26 cellular contexts compared by ENCODE assay signal in genomic region chr9:129572517-129572916, GRCh38. TPM values are rescaled to one million over a fixed set of nuclear protein-coding genes. Genes with fewer than 3 reads are reported as not detected.
DNase-seq lines count a peak whose midpoint lies in the region; ATAC-seq and TF ChIP-seq lines count a peak whose summit lies in the region.
"Had no signal": no experiment of that assay in that cellular context is flagged by ENCODE, and none has a peak within 500 bp of the region (broad histone marks: within the 10 kb centered on the region; RNA-seq: fewer than 3 reads in every experiment).

No MANE protein-coding gene starts in this region.

- H3K27ac Mint-ChIP-seq in Caco-2 (ENCODE audit: unreplicated experiment) (peak overlapping the region; percentile 25), T-cell (no peak overlapping the region)
- H3K27ac Mint-ChIP-seq: CD4-positive, alpha-beta T cell had no signal

- H2BK12ac ChIP-seq in mesenchymal stem cell (ENCODE audit: low read length in 2 of 2) (peak overlapping the region in 1 of 2 experiments; percentile 56), trophoblast cell (ENCODE audit: low read length) (peak overlapping the region; percentile 48)

- no peak overlapping the region for H4K8ac ChIP-seq in mesenchymal stem cell (ENCODE audit: low read length)
- H4K8ac ChIP-seq in trophoblast cell (ENCODE audit: low read depth, low read length), result no peak overlapping the region

- ATAC-seq in HG03571 (IDR thresholded peaks at IDR 0.05; ENCODE audit: unreplicated experiment) (no peak), T-cell (replicated peaks in 1 of 4) (no peak)

- no TSS peak for BruUV-seq in Caco-2 (replicated peaks; lab: Mats Ljungman, UMichigan)

- 84% methylated on average over 10 of the region's 10 CpGs for WGBS in mesenchymal stem cell
- no CpG with 5 or more reads among the region's 10 CpGs for WGBS in trophoblast cell (ENCODE audit: extremely low coverage, insufficient coverage, insufficient read length)

- H3K27ac ChIP-seq in HEK293 (ENCODE audit: extremely low read depth, low read depth, low read length) (no peak overlapping the region), mesenchymal stem cell (ENCODE audit: low read length, poor library complexity, severe bottlenecking) (no peak overlapping the region), trophoblast cell (ENCODE audit: low read depth, low read length) (no peak overlapping the region)
- H3K27ac ChIP-seq: BLaER1, PC-9 had no signal

- CTCF ChIA-PET in Caco-2 (lab: Charles Lee) (no interaction called here), HEK293 (lab: Yijun Ruan, JAX) (interaction anchor here (0.5 kb wide), 1 partner anchor 706 kb away, joined by 3 read pairs; no protein-coding TSS in a partner anchor), T-cell (lab: Charles Lee) (no interaction called here)

- H4K91ac ChIP-seq in mesenchymal stem cell (ENCODE audit: low read length), result peak overlapping the region; percentile 29
- H4K91ac ChIP-seq in trophoblast cell (ENCODE audit: low read depth, low read length), result no peak overlapping the region

- H3K79me2 ChIP-seq in trophoblast cell (ENCODE audit: control insufficient read depth, insufficient read depth, low read length, poor library complexity), result peaks cover 4% of the 10 kb centered on the region

- H3K4me1 ChIP-seq in Caco-2 (peaks cover 31% of the 10 kb centered on the region), HEK293 (ENCODE audit: control insufficient read depth, insufficient read depth, low read length) (no peaks in the 10 kb centered on the region), mesenchymal stem cell (ENCODE audit: control insufficient read depth, insufficient read depth, low read depth, low read length) (peaks cover 41% of the 10 kb centered on the region), trophoblast cell (ENCODE audit: control insufficient read depth in 1 of 2, insufficient read depth in 2 of 2, low read length in 2 of 2) (peaks cover 36 to 38% of the 10 kb centered on the region in 2 experiments)

- intact Hi-C loops in Caco-2 (cut with micrococcal nuclease; ENCODE audit: unreplicated experiment), result no loop called here

- H3K4ac ChIP-seq in mesenchymal stem cell (ENCODE audit: low read depth in 1 of 2, low read length in 2 of 2) (no peak overlapping the region), trophoblast cell (ENCODE audit: low read depth, low read length) (no peak overlapping the region)

- H3K18ac ChIP-seq in mesenchymal stem cell (ENCODE audit: low read depth in 1 of 2, low read length in 2 of 2) (no peak overlapping the region), trophoblast cell (ENCODE audit: low read length) (no peak overlapping the region)

- H3K4me1 Mint-ChIP-seq in Caco-2 (ENCODE audit: low read depth, unreplicated experiment) (peaks cover 36% of the 10 kb centered on the region), T-cell (peaks cover 13 to 15% (median 14%) of the 10 kb centered on the region in 3 donors)

- H3K9ac ChIP-seq in mesenchymal stem cell (ENCODE audit: low read length) (no peak overlapping the region), trophoblast cell (ENCODE audit: low read length) (no peak overlapping the region)
- H3K9ac ChIP-seq: BLaER1 had no signal

- no peak overlapping the region for H2BK5ac ChIP-seq in mesenchymal stem cell (ENCODE audit: low read depth, low read length, poor library complexity, severe bottlenecking)
- no peak overlapping the region for H2BK5ac ChIP-seq in trophoblast cell (ENCODE audit: low read depth, low read length, poor library complexity)

- DNase-seq in Caco-2 (no peak), mesenchymal stem cell (no peak), trophoblast cell (no peak), kidney glomerular epithelial cell (lab: John Stamatoyannopoulos, UW) (no peak), T-cell (no peak)
- DNase-seq: CD4-positive, alpha-beta T cell; COR-L47; DND-41; Karpas-422; MV-4-11; NCI-H1694; NCI-H2081 treated with DMSO at 0.1 percent for 48 hours; NCI-H2227 treated with DMSO at 0.1 percent for 48 hours; NCI-H510A treated with DMSO at 0.1 percent for 48 hours; NCI-H748 treated with DMSO at 0.1 percent for 48 hours; PC-9; RPMI8226; SHP77 treated with DMSO at 0.1 percent for 48 hours; SW 1271 had no signal

- H2BK120ac ChIP-seq in mesenchymal stem cell (ENCODE audit: low read depth, low read length) (peak overlapping the region; percentile 9), trophoblast cell (ENCODE audit: insufficient read depth, low read length, poor library complexity) (no peak overlapping the region)

- peaks cover 21% of the 10 kb centered on the region for H3K9me3 Mint-ChIP-seq in Caco-2 (ENCODE audit: unreplicated experiment)
- no peaks in the 10 kb centered on the region for H3K9me3 Mint-ChIP-seq in T-cell
- H3K9me3 Mint-ChIP-seq: CD4-positive, alpha-beta T cell had no signal

- H3K4me3 Mint-ChIP-seq in Caco-2 (ENCODE audit: unreplicated experiment) (no peak overlapping the region), T-cell (no peak overlapping the region)
- H3K4me3 Mint-ChIP-seq: CD4-positive, alpha-beta T cell had no signal

- H3K36me3 Mint-ChIP-seq in Caco-2 (ENCODE audit: insufficient read depth, unreplicated experiment), result peaks cover 23% of the 10 kb centered on the region
- no peaks in the 10 kb centered on the region for H3K36me3 Mint-ChIP-seq in T-cell

- H3K79me1 ChIP-seq in mesenchymal stem cell (replicated peaks; ENCODE audit: low read length, poor library complexity, severe bottlenecking) (no peaks in the 10 kb centered on the region), trophoblast cell (ENCODE audit: low read length) (peaks cover 41% of the 10 kb centered on the region)

- H3K36me3 ChIP-seq in Caco-2 (ENCODE audit: control insufficient read depth, insufficient read depth, low read length) (no peaks in the 10 kb centered on the region), HEK293 (ENCODE audit: control insufficient read depth in 2 of 2, insufficient read depth in 1 of 2, low read length in 2 of 2) (no peaks in the 10 kb centered on the region), mesenchymal stem cell (ENCODE audit: control insufficient read depth in 1 of 2, insufficient read depth in 2 of 2, low read depth in 1 of 2, low read length in 2 of 2) (no peaks in the 10 kb centered on the region), trophoblast cell (ENCODE audit: control insufficient read depth in 1 of 2, insufficient read depth in 2 of 2, low read length in 2 of 2) (no peaks in the 10 kb centered on the region)
- H3K36me3 ChIP-seq: BLaER1, HAP-1 had no signal

- H3K4me3 ChIP-seq in Caco-2 (ENCODE audit: low read depth, low read length) (no peak overlapping the region), HEK293 (ENCODE audit: low read depth, low read length) (no peak overlapping the region), mesenchymal stem cell (ENCODE audit: insufficient read depth in 1 of 2, low read depth in 1 of 2, low read length in 2 of 2) (no peak overlapping the region), trophoblast cell (ENCODE audit: low read depth, low read length) (no peak overlapping the region)
- H3K4me3 ChIP-seq: BLaER1, HAP-1, PC-9, SK-N-MC had no signal

- H2AK5ac ChIP-seq in mesenchymal stem cell (ENCODE audit: low read length, severe bottlenecking), result no peak overlapping the region
- H2AK5ac ChIP-seq in trophoblast cell (ENCODE audit: low read length), result no peak overlapping the region

- H3K27me3 Mint-ChIP-seq in Caco-2 (ENCODE audit: insufficient read depth, unreplicated experiment) (no peaks in the 10 kb centered on the region), T-cell (peaks cover 24 to 30% of the 10 kb centered on the region in 2 donors)

- POLR2A ChIA-PET in Caco-2 (lab: Charles Lee) (no interaction called here), HEK293 (lab: Yijun Ruan, JAX) (interaction anchor here (0.6 kb wide), 1 partner anchor 432 kb away, joined by 5 read pairs; no protein-coding TSS in a partner anchor), T-cell (lab: Charles Lee) (no interaction called here)

- H3K27me3 ChIP-seq in Caco-2 (replicated peaks; ENCODE audit: control insufficient read depth, insufficient read depth, low read length) (no peaks in the 10 kb centered on the region), mesenchymal stem cell (ENCODE audit: control insufficient read depth in 1 of 2, insufficient read depth in 1 of 2, low read length in 2 of 2) (no peaks in the 10 kb centered on the region), trophoblast cell (ENCODE audit: insufficient read depth, low read length) (no peaks in the 10 kb centered on the region)

- H2AFZ ChIP-seq in mesenchymal stem cell (ENCODE audit: low read depth, low read length) (no peak overlapping the region), trophoblast cell (ENCODE audit: insufficient read depth, low read length, poor library complexity) (no peak overlapping the region)
- H2AFZ ChIP-seq: PC-9 had no signal

- no peak overlapping the region for H2BK15ac ChIP-seq in mesenchymal stem cell (ENCODE audit: low read depth, poor library complexity, severe bottlenecking)

- 0 out of 2 replicates have a peak, but pooled peaks cover 4% of the 10 kb centered on the region for H3K9me3 ChIP-seq in Caco-2
- no peaks in the 10 kb centered on the region for H3K9me3 ChIP-seq in HEK293 (ENCODE audit: control insufficient read depth, insufficient read depth, low read depth, low read length)
- no peaks in the 10 kb centered on the region for H3K9me3 ChIP-seq in mesenchymal stem cell (ENCODE audit: control insufficient read depth, low read length)
- peaks cover 5% of the 10 kb centered on the region for H3K9me3 ChIP-seq in trophoblast cell (ENCODE audit: insufficient read depth, low read depth, low read length)
- H3K9me3 ChIP-seq: BLaER1, HAP-1 had no signal

- no peak for TF ChIP-seq CTCF in Caco-2 (IDR thresholded peaks at IDR 0.05; ENCODE audit: insufficient read depth in 1 of 2, low read depth in 1 of 2, low read length in 1 of 2, severe bottlenecking in 1 of 2, unreplicated experiment in 1 of 2)
- TF ChIP-seq CTCF in HEK293 (tag by site-specific recombination; IDR thresholded peaks at IDR 0.05), result no peak

- H4K12ac ChIP-seq in trophoblast cell (ENCODE audit: low read depth, low read length), result no peak overlapping the region

- no peak overlapping the region for H3K23ac ChIP-seq in mesenchymal stem cell (ENCODE audit: low read length in 2 of 2)
- H3K23ac ChIP-seq in trophoblast cell (ENCODE audit: low read length), result no peak overlapping the region

- H3K4me2 ChIP-seq in mesenchymal stem cell (ENCODE audit: low read length, poor library complexity, severe bottlenecking) (no peak overlapping the region), trophoblast cell (ENCODE audit: low read length) (no peak overlapping the region)
- H3K4me2 ChIP-seq: BLaER1, PC-9 had no signal

- no peak overlapping the region for H3K14ac ChIP-seq in mesenchymal stem cell (ENCODE audit: low read length in 2 of 2)
- no peak overlapping the region for H3K14ac ChIP-seq in trophoblast cell (ENCODE audit: low read length)

TF ChIP-seq in HEK293, 187 proteins besides CTCF, POLR2A, EP300 and RAD21 (continues in another document):
- TF ChIP-seq ZBTB48 (tag by site-specific recombination; IDR thresholded peaks at IDR 0.05), result no peak

RNA-seq across cellular contexts. Expression of gene C9orf50, which starts 48.4 kb away (rescaled TPM):
- total RNA-seq in Caco-2 (2022), result not detected in 2 replicates
- 0.03 TPM for polyA plus RNA-seq in mesenchymal stem cell (2013, experiment 1 of 2)
- 0.04 TPM for polyA plus RNA-seq in mesenchymal stem cell (2013, experiment 2 of 2)
- polyA plus RNA-seq in trophoblast cell (2013), result 0.07 TPM in 1 of 2 replicates, not detected in the other
- total RNA-seq in T-cell, result not detected
- total RNA-seq: CD4-positive, alpha-beta T cell; G401; M059J; PC-9 had no signal

RNA-seq across cellular contexts. Expression of gene NTMT1, which starts 53.4 kb away (rescaled TPM):
- 44.1 and 51.6 TPM in 2 replicates for total RNA-seq in Caco-2 (2022)
- polyA plus RNA-seq in mesenchymal stem cell (2013, experiment 1 of 2), result 38.5 TPM
- 39.6 TPM for polyA plus RNA-seq in mesenchymal stem cell (2013, experiment 2 of 2)
- polyA plus RNA-seq in trophoblast cell (2013), result 31.8 and 32.6 TPM in 2 replicates
- total RNA-seq in T-cell, result 10 to 100 TPM; 31.0 to 45.0 (median 40.3) TPM
